ENCODE assay signal across 6 cellular contexts in the genomic region with DNA sequence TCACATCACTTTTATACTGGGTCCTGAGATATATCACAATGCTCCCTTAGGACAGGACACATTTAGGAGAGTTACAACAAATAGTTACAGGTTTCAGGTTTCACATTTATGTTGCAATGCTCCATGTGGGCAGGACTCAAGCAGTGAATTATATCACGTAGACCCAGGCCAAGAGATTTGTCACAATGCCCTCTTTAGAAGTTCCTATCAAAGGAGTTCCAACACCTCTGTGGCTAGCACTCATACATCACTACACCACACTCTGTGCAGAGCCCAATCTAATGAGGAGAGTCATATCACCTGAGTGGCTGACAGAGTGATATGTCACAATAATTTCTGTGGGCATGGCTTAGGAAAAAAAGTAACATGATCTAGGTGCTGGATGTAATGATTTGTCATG.
"Had no signal": no experiment of that assay in that cellular context is flagged by ENCODE, and none has a peak within 500 bp of the region (broad histone marks: within the 10 kb centered on the region; RNA-seq: fewer than 3 reads in every experiment).

No MANE protein-coding gene starts in this region.

- ATAC-seq: GM23338, HepG2 had no signal

- H3K36me3 Mint-ChIP-seq: IgD-negative memory B cell had no signal

- H3K4me3 Mint-ChIP-seq: GM23338, H9, IgD-negative memory B cell had no signal

- DNase-seq: H9, HCEC 1CT had no signal

- H3K27ac ChIP-seq: HL-60 had no signal

- H3K27ac Mint-ChIP-seq: GM23338, H9, IgD-negative memory B cell had no signal

- H3K27me3 Mint-ChIP-seq: IgD-negative memory B cell had no signal

- H3K9me3 Mint-ChIP-seq: H9, IgD-negative memory B cell had no signal

- H3K4me3 ChIP-seq: GM23338 had no signal

- H3K4me1 Mint-ChIP-seq: GM23338, H9, IgD-negative memory B cell had no signal
